9 cellular contexts compared by ENCODE assay signal in genomic region chr22:50628543-50629134, GRCh38. TPM values are rescaled to one million over a fixed set of nuclear protein-coding genes. Genes with fewer than 3 reads are reported as not detected.
DNase-seq lines count a peak whose midpoint lies in the region; ATAC-seq and TF ChIP-seq lines count a peak whose summit lies in the region.
"Had no signal": no experiment of that assay in that cellular context is flagged by ENCODE, and none has a peak within 500 bp of the region (broad histone marks: within the 10 kb centered on the region; RNA-seq: fewer than 3 reads in every experiment).

No MANE protein-coding gene starts in this region.

- peaks cover 8% of the 10 kb centered on the region for H3K27me3 Mint-ChIP-seq in GM23338 (ENCODE audit: insufficient read depth, low read depth, poor library complexity)

- peak overlapping the region; percentile 96 for H3K4me2 ChIP-seq in GM23338

- H3K4me1 ChIP-seq in GM23338 (ENCODE audit: insufficient read depth), result peaks cover 5% of the 10 kb centered on the region; the same call in 1 of the 2 replicates
- peaks cover 0 to 23% of the 10 kb centered on the region in 2 donors for H3K4me1 ChIP-seq in right atrium auricular region

- H4K20me1 ChIP-seq in GM23338 (replicated peaks; ENCODE audit: insufficient read depth), result no peaks in the 10 kb centered on the region; the same call in 1 of the 2 replicates

- H3K27ac ChIP-seq in GM23338 (ENCODE audit: low read depth), result no peak overlapping the region
- peak overlapping the region; percentile 62 for H3K27ac ChIP-seq in WERI-Rb-1
- peak overlapping the region; percentile 72 to 77 for H3K27ac ChIP-seq in right atrium auricular region

- H3K36me3 Mint-ChIP-seq in GM23338 (ENCODE audit: low read depth), result no peaks in the 10 kb centered on the region
- peaks cover 15% of the 10 kb centered on the region for H3K36me3 Mint-ChIP-seq in stimulated activated effector memory CD8-positive, alpha-beta T cell treated with anti-CD3 and anti-CD28 coated beads, Interleukin-12 subunit alpha, Interleukin-12 subunit beta, amount 100 ng/mL, for 72 hours

- no peak overlapping the region for H3K27ac Mint-ChIP-seq in GM23338
- peak overlapping the region; percentile 46 for H3K27ac Mint-ChIP-seq in stimulated activated effector memory CD8-positive, alpha-beta T cell treated with anti-CD3 and anti-CD28 coated beads, Interleukin-12 subunit alpha, Interleukin-12 subunit beta, amount 100 ng/mL, for 72 hours

- H2AFZ ChIP-seq in GM23338, result peak overlapping the region; percentile 91

- TF ChIP-seq CTCF in GM23338 (conservative IDR thresholded peaks at IDR 0.05; ENCODE audit: low read depth in 2 of 2) (no peak), WERI-Rb-1 (IDR thresholded peaks at IDR 0.05; ENCODE audit: low read depth, low read length) (no peak), right atrium auricular region (IDR thresholded peaks at IDR 0.05) (no peak)

- no peaks in the 10 kb centered on the region for H3K36me3 ChIP-seq in GM23338 (ENCODE audit: insufficient read depth)
- H3K36me3 ChIP-seq in WERI-Rb-1, result peaks cover 2% of the 10 kb centered on the region; the same call in 1 of the 2 replicates
- H3K36me3 ChIP-seq in right atrium auricular region, result no peaks in the 10 kb centered on the region

- peak overlapping the region; percentile 88 for H3K4me3 ChIP-seq in GM23338
- peak overlapping the region; percentile 84 for H3K4me3 ChIP-seq in WERI-Rb-1 (ENCODE audit: low read depth, low read length)
- peak overlapping the region; percentile 78 for H3K4me3 ChIP-seq in right atrium auricular region

- peaks cover 6% of the 10 kb centered on the region for H3K4me1 Mint-ChIP-seq in GM23338
- peaks cover 17% of the 10 kb centered on the region for H3K4me1 Mint-ChIP-seq in stimulated activated effector memory CD8-positive, alpha-beta T cell treated with anti-CD3 and anti-CD28 coated beads, Interleukin-12 subunit alpha, Interleukin-12 subunit beta, amount 100 ng/mL, for 72 hours

- H3K27me3 ChIP-seq in GM23338 (ENCODE audit: insufficient read depth), result peaks cover 12% of the 10 kb centered on the region
- H3K27me3 ChIP-seq in WERI-Rb-1 (ENCODE audit: insufficient read depth, low read depth, severe bottlenecking), result no peaks in the 10 kb centered on the region
- H3K27me3 ChIP-seq in right atrium auricular region, result no peaks in the 10 kb centered on the region

- peak overlapping the region; percentile 85 for H3K4me3 Mint-ChIP-seq in GM23338
- H3K4me3 Mint-ChIP-seq in stimulated activated effector memory CD8-positive, alpha-beta T cell treated with anti-CD3 and anti-CD28 coated beads, Interleukin-12 subunit alpha, Interleukin-12 subunit beta, amount 100 ng/mL, for 72 hours, result peak overlapping the region; percentile 80

- no peak for ATAC-seq in GM23338
- peak; percentile 1 for ATAC-seq in stimulated activated effector memory CD8-positive, alpha-beta T cell treated with anti-CD3 and anti-CD28 coated beads, Interleukin-12 subunit alpha, Interleukin-12 subunit beta, amount 100 ng/mL, for 72 hours

- H3K9me2 ChIP-seq in GM23338 (ENCODE audit: insufficient read depth), result no peaks in the 10 kb centered on the region

- no peaks in the 10 kb centered on the region for H3K9me3 Mint-ChIP-seq in GM23338
- no peaks in the 10 kb centered on the region for H3K9me3 Mint-ChIP-seq in stimulated activated effector memory CD8-positive, alpha-beta T cell treated with anti-CD3 and anti-CD28 coated beads, Interleukin-12 subunit alpha, Interleukin-12 subunit beta, amount 100 ng/mL, for 72 hours

- H3K9me3 ChIP-seq in WERI-Rb-1 (ENCODE audit: severe bottlenecking) (no peaks in the 10 kb centered on the region), right atrium auricular region (no peaks in the 10 kb centered on the region)

- peaks cover 6% of the 10 kb centered on the region; the same call in 1 of the 2 replicates for H3F3A ChIP-seq in GM23338 (replicated peaks; ENCODE audit: low read depth)

- H3K79me2 ChIP-seq in GM23338 (replicated peaks; ENCODE audit: insufficient read depth), result no peaks in the 10 kb centered on the region

- DNase-seq in GM23338 (ENCODE audit: low spot score) (no peak), WERI-Rb-1 (no peak), right atrium auricular region (ENCODE audit: low spot score) (no peak), retina (no peak), NCI-H82 treated with DMSO at 0.1 percent for 48 hours (lab: John Stamatoyannopoulos, UW; ENCODE audit: unreplicated experiment) (no peak), T1000 (lab: John Stamatoyannopoulos, UW) (no peak), AG08395 (ENCODE audit: low spot score) (no peak)
- no peak for DNase-seq in stimulated activated effector memory CD8-positive, alpha-beta T cell treated with anti-CD3 and anti-CD28 coated beads, Interleukin-12 subunit alpha, Interleukin-12 subunit beta, amount 100 ng/mL, for 72 hours (ENCODE audit: low spot score in 2 of 2)

TF ChIP-seq in GM23338, 12 proteins besides CTCF, POLR2A, EP300 and RAD21 (continues in another document):
- TF ChIP-seq STAT1 (IDR thresholded peaks at IDR 0.05; ENCODE audit: unreplicated experiment), result no peak
- TF ChIP-seq ZNF462 (CRISPR knock-in tag; IDR thresholded peaks at IDR 0.05), result no peak
- TF ChIP-seq NANOG (IDR thresholded peaks at IDR 0.05; ENCODE audit: borderline replicate concordance), result no peak
- TF ChIP-seq ZNF331 (CRISPR knock-in tag; IDR thresholded peaks at IDR 0.05; ENCODE audit: low read depth), result no peak
- no peak for TF ChIP-seq JUNB (IDR thresholded peaks at IDR 0.05; ENCODE audit: unreplicated experiment)

RNA-seq across cellular contexts. Expression of gene ARSA, which starts 0.7 kb away (rescaled TPM):
- total RNA-seq in GM23338 (2014; rRNA removed; shearing (Covaris generic)), result 8.2 and 8.6 TPM in 2 replicates
- 7.1 and 8.1 TPM in 2 replicates for polyA plus RNA-seq in GM23338 (2016; fragmentation: Nextera tagmentation; extraction: Ambion mirVana)
- total RNA-seq in right atrium auricular region, result 10 to 100 TPM; 30.7 to 38.9 TPM

RNA-seq across cellular contexts. Expression of gene MAPK8IP2, which starts 28.0 kb away (rescaled TPM):
- 2.8 and 3.5 TPM in 2 replicates for total RNA-seq in GM23338 (2014; rRNA removed; shearing (Covaris generic))
- polyA plus RNA-seq in GM23338 (2016; fragmentation: Nextera tagmentation; extraction: Ambion mirVana), result 0.15 and 0.16 TPM in 2 replicates
- under 1 TPM; 0.26 to 0.71 TPM for total RNA-seq in right atrium auricular region

RNA-seq across cellular contexts. Expression of gene SHANK3, which starts 44.0 kb away (rescaled TPM):
- 4.9 and 5.1 TPM in 2 replicates for total RNA-seq in GM23338 (2014; rRNA removed; shearing (Covaris generic))
- 0.52 and 0.56 TPM in 2 replicates for polyA plus RNA-seq in GM23338 (2016; fragmentation: Nextera tagmentation; extraction: Ambion mirVana)
- total RNA-seq in right atrium auricular region, result 10 to 100 TPM in 1 of 2 donors, 1 to 10 TPM in 1; 8.2 to 12.3 TPM
- total RNA-seq: T-helper 1 cell treated with Interleukin-12 subunit alpha and Interleukin-12 subunit beta and Interleukin-4 antibody, amounts not matched to agents 30 ng/mL and 1 ng/mL, for 36 hours had no signal

RNA-seq across cellular contexts. Expression of gene CHKB, which starts 46.0 kb away (rescaled TPM):
- total RNA-seq in GM23338 (2014; rRNA removed; shearing (Covaris generic)), result 51.2 and 67.0 TPM in 2 replicates
- polyA plus RNA-seq in GM23338 (2016; fragmentation: Nextera tagmentation; extraction: Ambion mirVana), result 61.6 and 63.7 TPM in 2 replicates
- 10 to 100 TPM; 25.1 to 29.5 TPM for total RNA-seq in right atrium auricular region

RNA-seq across cellular contexts. Expression of gene CPT1B, which starts 50.4 kb away (rescaled TPM):
- 5.5 and 14.4 TPM in 2 replicates for total RNA-seq in GM23338 (2014; rRNA removed; shearing (Covaris generic))
- 5.6 and 6.4 TPM in 2 replicates for polyA plus RNA-seq in GM23338 (2016; fragmentation: Nextera tagmentation; extraction: Ambion mirVana)
- total RNA-seq in right atrium auricular region, result 100 to 1,000 TPM; 184 to 281 TPM
